Comparison of ENCODE assay signal across 17 cellular contexts in genomic region chr13:103952183-103952582, GRCh38.
A peak's percentile ranks its signal among the peaks of the same experiment; 100 is the strongest.
DNase-seq lines count a peak whose midpoint lies in the region; ATAC-seq, FAIRE-seq and TF ChIP-seq lines count a peak whose summit lies in the region.
"Had no signal": no experiment of that assay in that cellular context is flagged by ENCODE, and none has a peak within 500 bp of the region (broad histone marks: within the 10 kb centered on the region; RNA-seq: fewer than 3 reads in every experiment).

No MANE protein-coding gene starts in this region.

- POLR2A ChIA-PET in PC-3 (lab: Charles Lee; ENCODE audit: unreplicated experiment) (no interaction called here), endothelial cell of umbilical vein (lab: Charles Lee) (no interaction called here), SK-N-SH (lab: Yijun Ruan, JAX) (no interaction called here)

- no peak overlapping the region for H3K4me3 ChIP-seq in GM23248
- H3K4me3 ChIP-seq in PC-3 (ENCODE audit: low read length), result no peak overlapping the region
- no peak overlapping the region for H3K4me3 ChIP-seq in endothelial cell of umbilical vein (replicated peaks in 1 of 3; ENCODE audit: insufficient read depth in 1 of 3, low read depth in 1 of 3, low read length in 3 of 3)
- H3K4me3 ChIP-seq in mesenchymal stem cell (ENCODE audit: insufficient read depth in 1 of 2, low read depth in 1 of 2, low read length in 2 of 2), result no peak overlapping the region
- no peak overlapping the region for H3K4me3 ChIP-seq in SK-N-SH (ENCODE audit: low read depth in 2 of 2, low read length in 1 of 2)
- H3K4me3 ChIP-seq: GM23338 had no signal

- TF ChIP-seq RAD21 in SK-N-SH (IDR thresholded peaks at IDR 0.05; ENCODE audit: low read length), result no peak

- H2AFZ ChIP-seq in GM23248 (no peak overlapping the region), PC-3 (ENCODE audit: low read length) (no peak overlapping the region), endothelial cell of umbilical vein (ENCODE audit: low read depth, low read length) (no peak overlapping the region), mesenchymal stem cell (ENCODE audit: low read depth, low read length) (no peak overlapping the region), SK-N-SH (ENCODE audit: low read depth) (no peak overlapping the region)
- H2AFZ ChIP-seq: GM23338 had no signal

- intact Hi-C loops in PC-3 (cut with micrococcal nuclease) (no loop called here), endothelial cell of umbilical vein (cut with micrococcal nuclease) (loop anchor here (1.0 to 2.0 kb wide), 3 partner anchors 63 to 363 kb away; no protein-coding TSS in a partner anchor)

- no peaks in the 10 kb centered on the region for H3K9me1 ChIP-seq in endothelial cell of umbilical vein (replicated peaks; ENCODE audit: control insufficient read depth, extremely low read depth, insufficient read depth, low read length)

- no peaks in the 10 kb centered on the region for H4K20me1 ChIP-seq in GM23248 (ENCODE audit: insufficient read depth)
- H4K20me1 ChIP-seq in PC-3 (ENCODE audit: low read length), result no peaks in the 10 kb centered on the region
- H4K20me1 ChIP-seq in endothelial cell of umbilical vein (replicated peaks; ENCODE audit: control insufficient read depth, extremely low read depth, insufficient read depth, low read length), result no peaks in the 10 kb centered on the region
- no peaks in the 10 kb centered on the region for H4K20me1 ChIP-seq in SK-N-SH (ENCODE audit: insufficient read depth)

- H3K4me2 ChIP-seq in GM23248 (ENCODE audit: unreplicated experiment) (no peak overlapping the region), PC-3 (ENCODE audit: low read length) (no peak overlapping the region), endothelial cell of umbilical vein (ENCODE audit: insufficient read depth, low read length) (peak overlapping the region; percentile 68), mesenchymal stem cell (ENCODE audit: low read length, poor library complexity, severe bottlenecking) (no peak overlapping the region), SK-N-SH (no peak overlapping the region)
- H3K4me2 ChIP-seq: GM23338 had no signal

- no peaks in the 10 kb centered on the region for H3K79me1 ChIP-seq in mesenchymal stem cell (replicated peaks; ENCODE audit: low read length, poor library complexity, severe bottlenecking)

- BruUV-seq in PC-3 (replicated peaks; lab: Mats Ljungman, UMichigan) (no TSS peak), endothelial cell of umbilical vein (replicated peaks; lab: Mats Ljungman, UMichigan) (no TSS peak)

- FAIRE-seq in endothelial cell of umbilical vein (lab: Jason Lieb, UNC), result no peak
- FAIRE-seq: D721Med, GM12892, GM18507 had no signal

- H3K36me3 ChIP-seq in GM23248 (ENCODE audit: low read depth), result no peaks in the 10 kb centered on the region
- H3K36me3 ChIP-seq in PC-3 (ENCODE audit: low read depth, low read length), result no peaks in the 10 kb centered on the region
- no peaks in the 10 kb centered on the region for H3K36me3 ChIP-seq in endothelial cell of umbilical vein (ENCODE audit: control insufficient read depth in 2 of 2, extremely low read depth in 1 of 2, insufficient read depth in 2 of 2, low read length in 2 of 2)
- H3K36me3 ChIP-seq in mesenchymal stem cell (ENCODE audit: control insufficient read depth in 1 of 2, insufficient read depth in 2 of 2, low read depth in 1 of 2, low read length in 2 of 2), result no peaks in the 10 kb centered on the region
- H3K36me3 ChIP-seq in SK-N-SH (replicated peaks in 1 of 2; ENCODE audit: control insufficient read depth in 1 of 2, insufficient read depth in 2 of 2, low read length in 1 of 2), result no peaks in the 10 kb centered on the region
- H3K36me3 ChIP-seq: BE2C had no signal

- no peak for TF ChIP-seq POLR2A in endothelial cell of umbilical vein (IDR thresholded peaks at IDR 0.05; ENCODE audit: low read depth, low read length)

- H3K4ac ChIP-seq in mesenchymal stem cell (ENCODE audit: low read depth in 1 of 2, low read length in 2 of 2), result no peak overlapping the region

- H2BK12ac ChIP-seq in mesenchymal stem cell (ENCODE audit: low read length in 2 of 2), result no peak overlapping the region

- CTCF ChIA-PET in PC-3 (lab: Charles Lee) (no interaction called here), endothelial cell of umbilical vein (lab: Charles Lee) (interaction anchor here (1.0 to 1.1 kb wide), 3 partner anchors 38 to 307 kb away, joined by 3 to 4 read pairs (median 3); no protein-coding TSS in a partner anchor), SK-N-SH (lab: Yijun Ruan, JAX) (no interaction called here)

- H4K8ac ChIP-seq in mesenchymal stem cell (ENCODE audit: low read length), result no peak overlapping the region

- no peaks in the 10 kb centered on the region for H3K27me3 ChIP-seq in GM23248 (replicated peaks; ENCODE audit: insufficient read depth)
- no peaks in the 10 kb centered on the region for H3K27me3 ChIP-seq in PC-3 (ENCODE audit: low read length)
- no peaks in the 10 kb centered on the region for H3K27me3 ChIP-seq in endothelial cell of umbilical vein (ENCODE audit: control insufficient read depth in 2 of 2, insufficient read depth in 2 of 2, low read length in 2 of 2)
- H3K27me3 ChIP-seq in mesenchymal stem cell (ENCODE audit: control insufficient read depth in 1 of 2, insufficient read depth in 1 of 2, low read length in 2 of 2), result no peaks in the 10 kb centered on the region
- no peaks in the 10 kb centered on the region for H3K27me3 ChIP-seq in SK-N-SH (ENCODE audit: insufficient read depth)
- H3K27me3 ChIP-seq: BE2C had no signal

- no peak for TF ChIP-seq EP300 in SK-N-SH (IDR thresholded peaks at IDR 0.05; ENCODE audit: borderline replicate concordance in 1 of 2, low read depth in 1 of 2, low read length in 1 of 2)

- dilution Hi-C loops in endothelial cell of umbilical vein (cut with MboI; ENCODE audit: extremely low pct_ligation_motif_present, low sequenced_read_pairs), result no loop called here

- no peak overlapping the region for H2BK15ac ChIP-seq in mesenchymal stem cell (ENCODE audit: low read depth, poor library complexity, severe bottlenecking)

- peak; percentile 0 for DNase-seq in GM23248
- DNase-seq in PC-3, result peak; percentile 9
- DNase-seq in endothelial cell of umbilical vein (ENCODE audit: low read depth, low spot score), result peak; percentile 65
- peak; percentile 20 for DNase-seq in mesenchymal stem cell
- no peak for DNase-seq in activated CD4-positive, alpha-beta T cell treated with anti-CD3 and anti-CD28 coated beads, Interleukin-2, amount 50 U/mL, for 1 hour
- DNase-seq in NCI-H2107 (lab: John Stamatoyannopoulos, UW), result no peak
- DNase-seq in SK-N-SH, result no peak
- DNase-seq: BE2C; C1 segment of cervical spinal cord; Caco-2; CD4-positive, CD25-positive, alpha-beta regulatory T cell; GDM1; H9 had no signal

- ATAC-seq in PC-3, result no peak
- ATAC-seq: GM23338 had no signal

- TF ChIP-seq CTCF in PC-3 (conservative IDR thresholded peaks at IDR 0.05; ENCODE audit: low read depth, low read length), result no peak
- no peak for TF ChIP-seq CTCF in endothelial cell of umbilical vein (IDR thresholded peaks at IDR 0.05; ENCODE audit: extremely low read depth in 1 of 2, insufficient read depth in 1 of 2, low read depth in 1 of 2, low read length in 2 of 2)
- no peak for TF ChIP-seq CTCF in SK-N-SH (IDR thresholded peaks at IDR 0.05)

- H2BK5ac ChIP-seq in mesenchymal stem cell (ENCODE audit: low read depth, low read length, poor library complexity, severe bottlenecking), result no peak overlapping the region

- H3K9ac ChIP-seq in GM23248 (no peak overlapping the region), PC-3 (ENCODE audit: low read length) (no peak overlapping the region), endothelial cell of umbilical vein (replicated peaks; ENCODE audit: extremely low read depth, insufficient read depth, low read length) (peak overlapping the region; percentile 54), mesenchymal stem cell (ENCODE audit: low read length) (no peak overlapping the region), SK-N-SH (no peak overlapping the region)

- no peaks in the 10 kb centered on the region for H3K79me2 ChIP-seq in GM23248 (ENCODE audit: insufficient read depth)
- no peaks in the 10 kb centered on the region for H3K79me2 ChIP-seq in PC-3 (ENCODE audit: low read length)
- H3K79me2 ChIP-seq in endothelial cell of umbilical vein (ENCODE audit: control insufficient read depth, insufficient read depth, low read length), result no peaks in the 10 kb centered on the region
- no peaks in the 10 kb centered on the region for H3K79me2 ChIP-seq in SK-N-SH (ENCODE audit: insufficient read depth)

- H3K9me3 ChIP-seq in GM23248 (ENCODE audit: low read depth) (no peaks in the 10 kb centered on the region), PC-3 (ENCODE audit: low read length) (no peaks in the 10 kb centered on the region), endothelial cell of umbilical vein (replicated peaks; ENCODE audit: control insufficient read depth, insufficient read depth, low read length) (no peaks in the 10 kb centered on the region), mesenchymal stem cell (ENCODE audit: control insufficient read depth, low read length) (peaks cover 9% of the 10 kb centered on the region), SK-N-SH (no peaks in the 10 kb centered on the region)
- H3K9me3 ChIP-seq: BE2C, Caco-2 had no signal

- H3K9me2 ChIP-seq in GM23248 (ENCODE audit: insufficient read depth) (no peaks in the 10 kb centered on the region), PC-3 (replicated peaks; ENCODE audit: low read length) (no peaks in the 10 kb centered on the region), SK-N-SH (no peaks in the 10 kb centered on the region)

- H3K27ac ChIP-seq in GM23248 (no peak overlapping the region), PC-3 (ENCODE audit: low read length) (no peak overlapping the region), endothelial cell of umbilical vein (ENCODE audit: insufficient read depth, low read depth, low read length) (peak overlapping the region; percentile 69), mesenchymal stem cell (ENCODE audit: low read length, poor library complexity, severe bottlenecking) (no peak overlapping the region), SK-N-SH (ENCODE audit: low read depth in 2 of 2, low read length in 1 of 2) (no peak overlapping the region; a peak in 1 of 4 replicates)

- H3K14ac ChIP-seq in mesenchymal stem cell (ENCODE audit: low read length in 2 of 2), result no peak overlapping the region

- no peak overlapping the region for H2AK5ac ChIP-seq in mesenchymal stem cell (ENCODE audit: low read length, severe bottlenecking)

- H3K4me1 ChIP-seq in GM23248 (ENCODE audit: insufficient read depth), result no peaks in the 10 kb centered on the region
- H3K4me1 ChIP-seq in PC-3 (ENCODE audit: insufficient read depth, low read length), result no peaks in the 10 kb centered on the region
- peaks cover 40% of the 10 kb centered on the region for H3K4me1 ChIP-seq in endothelial cell of umbilical vein (ENCODE audit: control insufficient read depth, extremely low read depth, insufficient read depth, low read length)
- no peaks in the 10 kb centered on the region for H3K4me1 ChIP-seq in mesenchymal stem cell (ENCODE audit: control insufficient read depth, insufficient read depth, low read depth, low read length)
- H3K4me1 ChIP-seq in SK-N-SH (ENCODE audit: control insufficient read depth in 1 of 2, insufficient read depth in 2 of 2, low read depth in 1 of 2, low read length in 1 of 2), result no peaks in the 10 kb centered on the region
- H3K4me1 ChIP-seq: Caco-2 had no signal

- WGBS in GM23248 (ENCODE audit: low coverage in 1 of 2, low lambda C conversion rate in 2 of 2, missing lambda C conversion rate in 2 of 2), 2 experiments, result 19 to 24% methylated on average over 1 of the region's 1 CpG
- no CpG with 5 or more reads among the region's 1 CpG for WGBS in mesenchymal stem cell
- 25% methylated on average over 1 of the region's 1 CpG for WGBS in SK-N-SH (ENCODE audit: low lambda C conversion rate)

- H3K23ac ChIP-seq in mesenchymal stem cell (ENCODE audit: low read length in 2 of 2), result no peak overlapping the region

- no peak overlapping the region for H3K18ac ChIP-seq in mesenchymal stem cell (ENCODE audit: low read depth in 1 of 2, low read length in 2 of 2)

- H2BK120ac ChIP-seq in mesenchymal stem cell (ENCODE audit: low read depth, low read length), result no peak overlapping the region

- in situ Hi-C loops in GM23248 (cut with MboI), result no loop called here

- no peaks in the 10 kb centered on the region for H3F3A ChIP-seq in GM23248 (ENCODE audit: insufficient read depth)
- no peaks in the 10 kb centered on the region for H3F3A ChIP-seq in PC-3 (ENCODE audit: low read length, unreplicated experiment)
- no peaks in the 10 kb centered on the region for H3F3A ChIP-seq in SK-N-SH (replicated peaks; ENCODE audit: insufficient read depth)

- H4K91ac ChIP-seq in mesenchymal stem cell (ENCODE audit: low read length), result no peak overlapping the region

Comparison
In these comparisons a context has a peak if more than half of its experiments do, and no peak if none do; other contexts are left out.
1. DNase-seq: peak in GM23248 (single experiment), PC-3 (single experiment), endothelial cell of umbilical vein (single experiment) and mesenchymal stem cell (single experiment); none in activated CD4-positive, alpha-beta T cell treated with anti-CD3 and anti-CD28 coated beads, Interleukin-2, amount 50 U/mL, for 1 hour (single experiment), NCI-H2107 (single experiment) and SK-N-SH (single experiment).